ENCODE assay signal across 3 cellular contexts in the genomic region with DNA sequence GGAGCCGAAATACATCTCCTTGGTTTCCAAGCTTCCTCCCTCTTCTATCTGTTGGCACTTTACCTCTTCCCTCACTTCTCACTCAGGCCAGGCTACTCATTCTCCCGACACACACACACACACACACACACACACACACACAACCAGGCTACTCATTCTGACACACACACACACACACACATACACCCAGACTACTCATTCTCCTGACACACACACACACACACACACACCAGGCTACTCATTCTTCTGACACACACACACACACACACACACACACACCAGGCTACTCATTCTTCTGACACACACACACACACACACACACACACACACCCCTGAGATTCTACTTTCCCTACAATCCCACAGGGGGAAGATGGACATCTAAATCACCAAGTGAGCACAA.
TF ChIP-seq lines count a peak whose summit lies in the region.

No MANE protein-coding gene starts in this region.

TF ChIP-seq in HEK293, 187 proteins besides CTCF, POLR2A, EP300 and RAD21:
- TF ChIP-seq, protein P1, sequence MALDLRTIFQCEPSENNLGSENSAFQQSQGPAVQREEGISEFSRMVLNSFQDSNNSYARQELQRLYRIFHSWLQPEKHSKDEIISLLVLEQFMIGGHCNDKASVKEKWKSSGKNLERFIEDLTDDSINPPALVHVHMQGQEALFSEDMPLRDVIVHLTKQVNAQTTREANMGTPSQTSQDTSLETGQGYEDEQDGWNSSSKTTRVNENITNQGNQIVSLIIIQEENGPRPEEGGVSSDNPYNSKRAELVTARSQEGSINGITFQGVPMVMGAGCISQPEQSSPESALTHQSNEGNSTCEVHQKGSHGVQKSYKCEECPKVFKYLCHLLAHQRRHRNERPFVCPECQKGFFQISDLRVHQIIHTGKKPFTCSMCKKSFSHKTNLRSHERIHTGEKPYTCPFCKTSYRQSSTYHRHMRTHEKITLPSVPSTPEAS (tag by site-specific recombination; IDR thresholded peaks at IDR 0.05), result peak; percentile 34; the same call in 1 of the 2 replicates

TF ChIP-seq in K562, 482 proteins besides CTCF, POLR2A, EP300 and RAD21:
- peak; percentile 93 for TF ChIP-seq MCM3 (IDR thresholded peaks at IDR 0.05)

TF ChIP-seq in endothelial cell of umbilical vein, 7 proteins besides CTCF, POLR2A, EP300 and RAD21:
- TF ChIP-seq FOS (IDR thresholded peaks at IDR 0.05; ENCODE audit: borderline replicate concordance, insufficient read depth, low read length), result peak; percentile 22
- peak; percentile 35 for TF ChIP-seq GATA2 (IDR thresholded peaks at IDR 0.05; ENCODE audit: insufficient read depth, insufficient read length, low read depth, low read length)
